In the genomic region with DNA sequence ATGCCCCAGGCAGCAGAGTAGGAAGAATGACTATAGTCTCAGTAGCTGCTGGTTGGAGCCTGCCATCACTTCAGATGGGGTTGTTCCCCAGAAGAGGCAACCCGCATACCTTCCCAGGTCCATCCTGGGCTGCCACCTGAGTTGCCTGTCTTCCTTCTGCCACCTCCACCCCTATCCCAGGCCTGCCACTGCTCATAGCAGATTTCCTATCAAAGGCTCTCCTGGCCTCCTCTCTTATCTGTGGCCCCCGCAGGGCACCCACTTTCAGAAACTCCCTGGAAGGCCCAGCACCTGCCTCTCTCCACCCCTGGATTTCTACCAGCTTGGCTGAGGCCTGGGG, we compare ENCODE assay signal across 12 cellular contexts. TPM values are rescaled to one million over a fixed set of nuclear protein-coding genes. Genes with fewer than 3 reads are reported as not detected.
DNase-seq lines count a peak whose midpoint lies in the region; ATAC-seq lines count a peak whose summit lies in the region.
"Had no signal": no experiment of that assay in that cellular context is flagged by ENCODE, and none has a peak within 500 bp of the region (broad histone marks: within the 10 kb centered on the region; RNA-seq: fewer than 3 reads in every experiment).

No MANE protein-coding gene starts in this region.

- H3K27ac ChIP-seq in Karpas-422 (ENCODE audit: low read length) = no peak overlapping the region
- H3K27ac ChIP-seq in cingulate gyrus (ENCODE audit: low read depth, low read length) = peak overlapping the region; percentile 20
- H3K27ac ChIP-seq in mesenchymal stem cell (ENCODE audit: low read length, poor library complexity, severe bottlenecking) = peak overlapping the region; percentile 10
- H3K27ac ChIP-seq in subcutaneous abdominal adipose tissue (ENCODE audit: low read depth, low read length) = peak overlapping the region; percentile 97
- H3K27ac ChIP-seq: epithelial cell of prostate, neutrophil had no signal

- peak overlapping the region; percentile 66 for H2BK120ac ChIP-seq in mesenchymal stem cell (ENCODE audit: low read depth, low read length)

- H3K4me3 Mint-ChIP-seq in activated T-helper 1 cell treated with anti-CD3 and anti-CD28 coated beads, Interleukin-12 subunit alpha, Interleukin-12 subunit beta, Interleukin-2, Interleukin-4 antibody, amounts not matched to agents 30 ng/mL and 10 ng/mL and 1 ng/mL, durations not matched to agents 14 hours and 24 hours and 36 hours = no peak overlapping the region

- no peak overlapping the region for H2BK5ac ChIP-seq in mesenchymal stem cell (ENCODE audit: low read depth, low read length, poor library complexity, severe bottlenecking)

- peak overlapping the region; percentile 72 to 98 for H3K4ac ChIP-seq in mesenchymal stem cell (ENCODE audit: low read depth in 1 of 2, low read length in 2 of 2)

- no peak overlapping the region for H3K27ac Mint-ChIP-seq in activated T-helper 1 cell treated with anti-CD3 and anti-CD28 coated beads, Interleukin-12 subunit alpha, Interleukin-12 subunit beta, Interleukin-2, Interleukin-4 antibody, amounts not matched to agents 30 ng/mL and 10 ng/mL and 1 ng/mL, durations not matched to agents 14 hours and 24 hours and 36 hours

- H3K4me1 Mint-ChIP-seq in activated T-helper 1 cell treated with anti-CD3 and anti-CD28 coated beads, Interleukin-12 subunit alpha, Interleukin-12 subunit beta, Interleukin-2, Interleukin-4 antibody, amounts not matched to agents 30 ng/mL and 10 ng/mL and 1 ng/mL, durations not matched to agents 14 hours and 24 hours and 36 hours (ENCODE audit: low read depth) = peaks cover 18% of the 10 kb centered on the region

- peak overlapping the region; percentile 9 for H2AK5ac ChIP-seq in mesenchymal stem cell (ENCODE audit: low read length, severe bottlenecking)

- H3K36me3 ChIP-seq in Karpas-422 (ENCODE audit: insufficient read depth, low read length) = no peaks in the 10 kb centered on the region
- H3K36me3 ChIP-seq in mesenchymal stem cell (ENCODE audit: control insufficient read depth in 1 of 2, insufficient read depth in 2 of 2, low read depth in 1 of 2, low read length in 2 of 2) = peaks cover 0 to 10% of the 10 kb centered on the region in 2 experiments
- H3K36me3 ChIP-seq in subcutaneous abdominal adipose tissue (ENCODE audit: control insufficient read depth in 5 of 5, insufficient read depth in 5 of 5, low read length in 5 of 5) = peaks cover 0 to 13% (median 11%) of the 10 kb centered on the region in 5 donors
- H3K36me3 ChIP-seq: neutrophil had no signal

- H3K4me2 ChIP-seq in Karpas-422 (ENCODE audit: low read depth, low read length, poor library complexity, severe bottlenecking) (no peak overlapping the region), mesenchymal stem cell (ENCODE audit: low read length, poor library complexity, severe bottlenecking) (peak overlapping the region; percentile 69)

- peak overlapping the region; percentile 92 for H2BK15ac ChIP-seq in mesenchymal stem cell (ENCODE audit: low read depth, poor library complexity, severe bottlenecking)

- peaks cover 2% of the 10 kb centered on the region for H3K36me3 Mint-ChIP-seq in activated T-helper 1 cell treated with anti-CD3 and anti-CD28 coated beads, Interleukin-12 subunit alpha, Interleukin-12 subunit beta, Interleukin-2, Interleukin-4 antibody, amounts not matched to agents 30 ng/mL and 10 ng/mL and 1 ng/mL, durations not matched to agents 14 hours and 24 hours and 36 hours (ENCODE audit: low read depth)

- no peaks in the 10 kb centered on the region for H3K9me2 ChIP-seq in Karpas-422 (replicated peaks; ENCODE audit: insufficient read depth, low read length)

- peak overlapping the region; percentile 90 for H4K91ac ChIP-seq in mesenchymal stem cell (ENCODE audit: low read length)

- no peaks in the 10 kb centered on the region for H3K27me3 Mint-ChIP-seq in activated T-helper 1 cell treated with anti-CD3 and anti-CD28 coated beads, Interleukin-12 subunit alpha, Interleukin-12 subunit beta, Interleukin-2, Interleukin-4 antibody, amounts not matched to agents 30 ng/mL and 10 ng/mL and 1 ng/mL, durations not matched to agents 14 hours and 24 hours and 36 hours (ENCODE audit: insufficient read depth)

- peak overlapping the region; percentile 66 to 98 for H2BK12ac ChIP-seq in mesenchymal stem cell (ENCODE audit: low read length in 2 of 2)

- H4K20me1 ChIP-seq in Karpas-422 (ENCODE audit: insufficient read depth, low read depth, low read length) = no peaks in the 10 kb centered on the region

- H3K79me2 ChIP-seq in Karpas-422 (ENCODE audit: low read length) = peaks cover 7% of the 10 kb centered on the region; the same call in 1 of the 2 replicates

- intact Hi-C loops in activated T-helper 1 cell treated with anti-CD3 and anti-CD28 coated beads, Interleukin-12 subunit alpha, Interleukin-12 subunit beta, Interleukin-2, Interleukin-4 antibody, amounts not matched to agents 30 ng/mL and 10 ng/mL and 1 ng/mL, durations not matched to agents 14 hours and 24 hours and 36 hours (cut with micrococcal nuclease) = no loop called here

- WGBS in mesenchymal stem cell = 82% methylated on average over 1 of the region's 2 CpGs

- ATAC-seq in GM21723 (IDR thresholded peaks at IDR 0.05; ENCODE audit: unreplicated experiment) (no peak), GM19463 (IDR thresholded peaks at IDR 0.05; ENCODE audit: unreplicated experiment) (no peak)

- H3K18ac ChIP-seq in mesenchymal stem cell (ENCODE audit: low read depth in 1 of 2, low read length in 2 of 2) = peak overlapping the region; percentile 62 to 85

- peak overlapping the region; percentile 66 for H4K8ac ChIP-seq in mesenchymal stem cell (ENCODE audit: low read length)

- H3K9ac ChIP-seq in Karpas-422 (ENCODE audit: low read length) = peak overlapping the region; percentile 25; the same call in 1 of the 2 replicates
- peak overlapping the region; percentile 78 for H3K9ac ChIP-seq in mesenchymal stem cell (ENCODE audit: low read length)
- H3K9ac ChIP-seq in subcutaneous abdominal adipose tissue (ENCODE audit: low read length in 5 of 5) = peak overlapping the region; percentile 21 to 83 (median 66)

- no peaks in the 10 kb centered on the region for H3K27me3 ChIP-seq in Karpas-422 (ENCODE audit: low read length)
- H3K27me3 ChIP-seq in mesenchymal stem cell (ENCODE audit: control insufficient read depth in 1 of 2, insufficient read depth in 1 of 2, low read length in 2 of 2) = no peaks in the 10 kb centered on the region
- no peaks in the 10 kb centered on the region for H3K27me3 ChIP-seq in subcutaneous abdominal adipose tissue (ENCODE audit: control insufficient read depth in 5 of 5, insufficient read depth in 4 of 5, low read length in 5 of 5)
- H3K27me3 ChIP-seq: neutrophil had no signal

- H3K9me3 ChIP-seq in Karpas-422 (ENCODE audit: low read length) (no peaks in the 10 kb centered on the region), mesenchymal stem cell (ENCODE audit: control insufficient read depth, low read length) (no peaks in the 10 kb centered on the region), subcutaneous abdominal adipose tissue (ENCODE audit: control insufficient read depth in 5 of 5, low read length in 5 of 5) (no peaks in the 10 kb centered on the region)
- H3K9me3 ChIP-seq: neutrophil had no signal

- peaks cover 8% of the 10 kb centered on the region for H3K79me1 ChIP-seq in mesenchymal stem cell (replicated peaks; ENCODE audit: low read length, poor library complexity, severe bottlenecking)

- no peak overlapping the region for H3K4me3 ChIP-seq in Karpas-422 (ENCODE audit: low read length)
- H3K4me3 ChIP-seq in mesenchymal stem cell (ENCODE audit: insufficient read depth in 1 of 2, low read depth in 1 of 2, low read length in 2 of 2) = no peak overlapping the region
- peak overlapping the region in 3 of 5 donors; percentile 50 to 77 (median 76) for H3K4me3 ChIP-seq in subcutaneous abdominal adipose tissue (ENCODE audit: low read depth in 1 of 5, low read length in 5 of 5)

- no peak for DNase-seq in Karpas-422
- DNase-seq in mesenchymal stem cell = no peak
- no peak for DNase-seq in activated T-helper 1 cell treated with anti-CD3 and anti-CD28 coated beads, Interleukin-12 subunit alpha, Interleukin-12 subunit beta, Interleukin-2, Interleukin-4 antibody, amounts not matched to agents 30 ng/mL and 10 ng/mL and 1 ng/mL, durations not matched to agents 14 hours and 24 hours and 36 hours (ENCODE audit: low spot score)
- DNase-seq in OCI-M1 (lab: John Stamatoyannopoulos, UW) = no peak
- DNase-seq: activated gamma-delta T cell treated with Interleukin-2 at 50 U/mL for 16 hours, NCI-H748 treated with DMSO at 0.1 percent for 48 hours had no signal

- no peaks in the 10 kb centered on the region for H3K9me3 Mint-ChIP-seq in activated T-helper 1 cell treated with anti-CD3 and anti-CD28 coated beads, Interleukin-12 subunit alpha, Interleukin-12 subunit beta, Interleukin-2, Interleukin-4 antibody, amounts not matched to agents 30 ng/mL and 10 ng/mL and 1 ng/mL, durations not matched to agents 14 hours and 24 hours and 36 hours

- peaks cover 13% of the 10 kb centered on the region for H3K4me1 ChIP-seq in Karpas-422 (ENCODE audit: low read length)
- peaks cover 31% of the 10 kb centered on the region for H3K4me1 ChIP-seq in mesenchymal stem cell (ENCODE audit: control insufficient read depth, insufficient read depth, low read depth, low read length)
- peaks cover 27 to 87% (median 82%) of the 10 kb centered on the region in 5 donors for H3K4me1 ChIP-seq in subcutaneous abdominal adipose tissue (ENCODE audit: control insufficient read depth in 5 of 5, insufficient read depth in 5 of 5, low read length in 5 of 5)

- H2AFZ ChIP-seq in Karpas-422 (ENCODE audit: low read length) (no peak overlapping the region), mesenchymal stem cell (ENCODE audit: low read depth, low read length) (no peak overlapping the region)

- H3K14ac ChIP-seq in mesenchymal stem cell (ENCODE audit: low read length in 2 of 2) = no peak overlapping the region

- H3K23ac ChIP-seq in mesenchymal stem cell (ENCODE audit: low read length in 2 of 2) = no peak overlapping the region

RNA-seq across cellular contexts. Expression of a gene that starts 0.6 kb away (rescaled TPM):
- total RNA-seq in Karpas-422 (2014; rRNA removed; shearing (Covaris generic); ENCODE audit: low replicate concordance) = 6.9 and 15.8 TPM in 2 replicates
- 21.5 TPM for polyA plus RNA-seq in mesenchymal stem cell (2013, experiment 1 of 2)
- 20.0 TPM for polyA plus RNA-seq in mesenchymal stem cell (2013, experiment 2 of 2)
- 8.5 and 9.9 TPM in 2 replicates for total RNA-seq in activated T-helper 1 cell treated with anti-CD3 and anti-CD28 coated beads, Interleukin-12 subunit alpha, Interleukin-12 subunit beta, Interleukin-2, Interleukin-4 antibody, amounts not matched to agents 30 ng/mL and 10 ng/mL and 1 ng/mL, durations not matched to agents 14 hours and 24 hours and 36 hours

RNA-seq across cellular contexts. Expression of a gene that starts 8.5 kb away (rescaled TPM):
- 20.7 and 42.1 TPM in 2 replicates for total RNA-seq in Karpas-422 (2014; rRNA removed; shearing (Covaris generic); ENCODE audit: low replicate concordance)
- 33.5 TPM for polyA plus RNA-seq in mesenchymal stem cell (2013, experiment 1 of 2)
- 31.7 TPM for polyA plus RNA-seq in mesenchymal stem cell (2013, experiment 2 of 2)
- total RNA-seq in activated T-helper 1 cell treated with anti-CD3 and anti-CD28 coated beads, Interleukin-12 subunit alpha, Interleukin-12 subunit beta, Interleukin-2, Interleukin-4 antibody, amounts not matched to agents 30 ng/mL and 10 ng/mL and 1 ng/mL, durations not matched to agents 14 hours and 24 hours and 36 hours = 31.8 and 33.8 TPM in 2 replicates

RNA-seq across cellular contexts. Expression of a gene that starts 12.8 kb away (rescaled TPM):
- total RNA-seq in Karpas-422 (2014; rRNA removed; shearing (Covaris generic); ENCODE audit: low replicate concordance) = 31.2 and 53.5 TPM in 2 replicates
- 18.6 TPM for polyA plus RNA-seq in mesenchymal stem cell (2013, experiment 1 of 2)
- polyA plus RNA-seq in mesenchymal stem cell (2013, experiment 2 of 2) = 17.8 TPM
- 75.9 and 85.2 TPM in 2 replicates for total RNA-seq in activated T-helper 1 cell treated with anti-CD3 and anti-CD28 coated beads, Interleukin-12 subunit alpha, Interleukin-12 subunit beta, Interleukin-2, Interleukin-4 antibody, amounts not matched to agents 30 ng/mL and 10 ng/mL and 1 ng/mL, durations not matched to agents 14 hours and 24 hours and 36 hours

RNA-seq across cellular contexts. Expression of a gene that starts 42.4 kb away (rescaled TPM):
- 21.1 and 26.4 TPM in 2 replicates for total RNA-seq in Karpas-422 (2014; rRNA removed; shearing (Covaris generic); ENCODE audit: low replicate concordance)
- 32.7 TPM for polyA plus RNA-seq in mesenchymal stem cell (2013, experiment 1 of 2)
- polyA plus RNA-seq in mesenchymal stem cell (2013, experiment 2 of 2) = 30.8 TPM
- total RNA-seq in activated T-helper 1 cell treated with anti-CD3 and anti-CD28 coated beads, Interleukin-12 subunit alpha, Interleukin-12 subunit beta, Interleukin-2, Interleukin-4 antibody, amounts not matched to agents 30 ng/mL and 10 ng/mL and 1 ng/mL, durations not matched to agents 14 hours and 24 hours and 36 hours = 134 and 142 TPM in 2 replicates

Comparison
In these comparisons a context has a peak if more than half of its experiments do, and no peak if none do; other contexts are left out.
1. H3K4me3 ChIP-seq: peak in subcutaneous abdominal adipose tissue (3 of 5); none in Karpas-422 (single experiment) and mesenchymal stem cell (0 of 2).
2. H3K9ac ChIP-seq: peak in every context shown above with its lines; median percentile 78 in mesenchymal stem cell; 66 in subcutaneous abdominal adipose tissue; 25 in Karpas-422.